In genomic region chr6:41527721-41528408, GRCh38 we compare ENCODE assay signal across 12 cellular contexts. TPM values are rescaled to one million over a fixed set of nuclear protein-coding genes. Genes with fewer than 3 reads are reported as not detected.
A peak's percentile ranks its signal among the peaks of the same experiment; 100 is the strongest.
DNase-seq lines count a peak whose midpoint lies in the region; ATAC-seq and TF ChIP-seq lines count a peak whose summit lies in the region.
"Had no signal": no experiment of that assay in that cellular context is flagged by ENCODE, and none has a peak within 500 bp of the region (broad histone marks: within the 10 kb centered on the region; RNA-seq: fewer than 3 reads in every experiment).

No MANE protein-coding gene starts in this region.

- no CpG with 5 or more reads among the region's 14 CpGs for WGBS in H9 (ENCODE audit: extremely low coverage, insufficient read length, low lambda C conversion rate)
- 20% methylated on average over 14 of the region's 14 CpGs for WGBS in hepatocyte (ENCODE audit: low lambda C conversion rate, missing lambda C conversion rate)
- WGBS in gastroesophageal sphincter (ENCODE audit: low coverage in 1 of 2), 2 donors = 0% methylated on average over 6 of the region's 14 CpGs; no CpG with 5 or more reads in 1 of the 2 donors

- H2BK20ac ChIP-seq in H9 (ENCODE audit: low read depth, low read length, poor library complexity, severe bottlenecking) = no peak overlapping the region

- H2BK15ac ChIP-seq in H9 (ENCODE audit: low read depth, low read length) = no peak overlapping the region

- H3K4me2 ChIP-seq in H9 (ENCODE audit: insufficient read depth, insufficient read length, low read length) = no peak overlapping the region
- peak overlapping the region; percentile 71 for H3K4me2 ChIP-seq in hepatocyte

- no peak for TF ChIP-seq POLR2A in gastroesophageal sphincter (IDR thresholded peaks at IDR 0.05)

- no peak overlapping the region for H2AK5ac ChIP-seq in H9 (ENCODE audit: insufficient read length, low read length)

- no peaks in the 10 kb centered on the region for H3K23me2 ChIP-seq in H9 (ENCODE audit: insufficient read length, low read depth, low read length, poor library complexity, severe bottlenecking)

- H3T11ph ChIP-seq in H9 (ENCODE audit: low read length) = no peak overlapping the region

- H3K23ac ChIP-seq in H9 (ENCODE audit: insufficient read length, low read depth, low read length) = no peak overlapping the region

- no peak overlapping the region for H3K27ac ChIP-seq in H9 (ENCODE audit: insufficient read length, low read depth, low read length)
- no peak overlapping the region for H3K27ac ChIP-seq in SK-N-MC
- H3K27ac ChIP-seq in hepatocyte = peak overlapping the region; percentile 37
- H3K27ac ChIP-seq in CD8-positive, alpha-beta memory T cell (ENCODE audit: low read depth, low read length) = no peak overlapping the region
- H3K27ac ChIP-seq in gastroesophageal sphincter = no peak overlapping the region
- H3K27ac ChIP-seq: esophagus squamous epithelium had no signal

- peaks cover 36 to 65% of the 10 kb centered on the region in 2 experiments for H3K4me1 Mint-ChIP-seq in H9
- peaks cover 35% of the 10 kb centered on the region for H3K4me1 Mint-ChIP-seq in stimulated activated memory B cell treated with anti-CD40 and anti-IgM and Interleukin-4, amounts not matched to agents 10 μg/mL and 1 μg/mL and 100 μg/mL, for 72 hours
- H3K4me1 Mint-ChIP-seq in CD8-positive, alpha-beta memory T cell = peaks cover 20 to 21% (median 20%) of the 10 kb centered on the region in 3 donors

- no peak for TF ChIP-seq CTCF in H9 (conservative IDR thresholded peaks at IDR 0.05)
- no peak for TF ChIP-seq CTCF in hepatocyte (IDR thresholded peaks at IDR 0.05; ENCODE audit: poor library complexity)
- TF ChIP-seq CTCF in gastroesophageal sphincter (IDR thresholded peaks at IDR 0.05) = no peak

- H3K9me2 ChIP-seq in hepatocyte (replicated peaks; ENCODE audit: insufficient read depth) = no peaks in the 10 kb centered on the region

- no peak overlapping the region for H3K56ac ChIP-seq in H9 (ENCODE audit: insufficient read length, low read depth, low read length)

- H3K4me1 ChIP-seq in H9 (ENCODE audit: insufficient read depth, low read length) = no peaks in the 10 kb centered on the region
- peaks cover 48% of the 10 kb centered on the region for H3K4me1 ChIP-seq in hepatocyte (ENCODE audit: insufficient read depth)
- H3K4me1 ChIP-seq in CD8-positive, alpha-beta memory T cell (ENCODE audit: insufficient read depth, low read length) = peaks cover 21% of the 10 kb centered on the region
- peaks cover 0 to 21% (median 14%) of the 10 kb centered on the region in 3 donors for H3K4me1 ChIP-seq in gastroesophageal sphincter

- no peak overlapping the region for H2BK5ac ChIP-seq in H9 (ENCODE audit: insufficient read length, low read length)

- H3K4ac ChIP-seq in H9 (ENCODE audit: low read depth, low read length) = no peak overlapping the region

- H3K9me3 Mint-ChIP-seq in H9 = no peaks in the 10 kb centered on the region; a peak in 1 of 5 replicates
- no peaks in the 10 kb centered on the region for H3K9me3 Mint-ChIP-seq in stimulated activated memory B cell treated with anti-CD40 and anti-IgM and Interleukin-4, amounts not matched to agents 10 μg/mL and 1 μg/mL and 100 μg/mL, for 72 hours
- H3K9me3 Mint-ChIP-seq in CD8-positive, alpha-beta memory T cell = no peaks in the 10 kb centered on the region
- H3K9me3 Mint-ChIP-seq: activated naive CD8-positive, alpha-beta T cell treated with anti-CD3 and anti-CD28 coated beads, Interleukin-2, amount 50 U/mL, for 24 hours had no signal

- H3K36me3 ChIP-seq in SK-N-MC (ENCODE audit: insufficient read depth, low read length) (no peaks in the 10 kb centered on the region), hepatocyte (replicated peaks; ENCODE audit: insufficient read depth, low read depth) (no peaks in the 10 kb centered on the region), gastroesophageal sphincter (no peaks in the 10 kb centered on the region)
- H3K36me3 ChIP-seq in CD8-positive, alpha-beta memory T cell (ENCODE audit: insufficient read depth, low read length) = no peaks in the 10 kb centered on the region
- H3K36me3 ChIP-seq: esophagus squamous epithelium had no signal

- no peak for TF ChIP-seq EP300 in gastroesophageal sphincter (IDR thresholded peaks at IDR 0.05)

- 0 out of 2 replicates have a peak overlapping the region, but pooled peaks have one; percentile 11 for H3K14ac ChIP-seq in H9 (ENCODE audit: insufficient read depth, low read length)

- H2AFZ ChIP-seq in H9 (ENCODE audit: low read length) (no peak overlapping the region), hepatocyte (no peak overlapping the region)

- H4K91ac ChIP-seq in H9 (ENCODE audit: insufficient read length, low read depth, low read length) = no peak overlapping the region

- no peaks in the 10 kb centered on the region; the same call in 1 of the 2 replicates for H3K27me3 ChIP-seq in H9 (ENCODE audit: insufficient read depth, low read length)
- H3K27me3 ChIP-seq in hepatocyte = no peaks in the 10 kb centered on the region
- H3K27me3 ChIP-seq in CD8-positive, alpha-beta memory T cell (ENCODE audit: insufficient read depth, low read length, poor library complexity, severe bottlenecking) = no peaks in the 10 kb centered on the region
- H3K27me3 ChIP-seq in gastroesophageal sphincter = peaks cover 74% of the 10 kb centered on the region

- H3K79me2 ChIP-seq in H9 (ENCODE audit: insufficient read depth, low read length) (no peaks in the 10 kb centered on the region), hepatocyte (peaks cover 2% of the 10 kb centered on the region)

- H3K27me3 Mint-ChIP-seq in H9 (ENCODE audit: low read depth) = peaks cover 95% of the 10 kb centered on the region
- H3K27me3 Mint-ChIP-seq in stimulated activated memory B cell treated with anti-CD40 and anti-IgM and Interleukin-4, amounts not matched to agents 10 μg/mL and 1 μg/mL and 100 μg/mL, for 72 hours = peaks cover 18% of the 10 kb centered on the region
- H3K27me3 Mint-ChIP-seq in CD8-positive, alpha-beta memory T cell = peaks cover 3 to 14% of the 10 kb centered on the region in 2 donors

- H3K79me1 ChIP-seq in H9 (ENCODE audit: insufficient read depth, low read depth, low read length, poor library complexity, severe bottlenecking) = no peaks in the 10 kb centered on the region

- POLR2A ChIA-PET in CD8-positive, alpha-beta memory T cell (lab: Charles Lee) = no interaction called here

- no peak overlapping the region for H2BK120ac ChIP-seq in H9 (ENCODE audit: low read depth, low read length, poor library complexity, severe bottlenecking)

- no peak overlapping the region for H3K18ac ChIP-seq in H9 (ENCODE audit: insufficient read length, low read depth, low read length)

- H3K36me3 Mint-ChIP-seq in H9 (ENCODE audit: insufficient read depth in 1 of 3, low read depth in 3 of 3) = no peaks in the 10 kb centered on the region
- no peaks in the 10 kb centered on the region for H3K36me3 Mint-ChIP-seq in stimulated activated memory B cell treated with anti-CD40 and anti-IgM and Interleukin-4, amounts not matched to agents 10 μg/mL and 1 μg/mL and 100 μg/mL, for 72 hours
- no peaks in the 10 kb centered on the region for H3K36me3 Mint-ChIP-seq in CD8-positive, alpha-beta memory T cell

- no peak for ATAC-seq in stimulated activated memory B cell treated with anti-CD40 and anti-IgM and Interleukin-4, amounts not matched to agents 10 μg/mL and 1 μg/mL and 100 μg/mL, for 72 hours
- ATAC-seq in gastroesophageal sphincter = no peak
- ATAC-seq: activated CD4-positive, alpha-beta T cell treated with anti-CD3 and anti-CD28 coated beads for 36 hours; activated naive CD8-positive, alpha-beta T cell treated with anti-CD3 and anti-CD28 coated beads, Interleukin-2, amount 50 U/mL, for 24 hours had no signal

- CTCF ChIA-PET in CD8-positive, alpha-beta memory T cell (lab: Charles Lee) = no interaction called here

- DNase-seq in H9 (no peak), SK-N-MC (ENCODE audit: low read depth, low spot score) (peak; percentile 84), hepatocyte (ENCODE audit: low spot score) (peak; percentile 63), mesenteric fat pad (ENCODE audit: low spot score) (no peak)
- no peak for DNase-seq in CD8-positive, alpha-beta memory T cell
- DNase-seq: activated CD4-positive, alpha-beta T cell treated with anti-CD3 and anti-CD28 coated beads for 36 hours; activated naive CD8-positive, alpha-beta T cell treated with anti-CD3 and anti-CD28 coated beads, Interleukin-2, amount 50 U/mL, for 24 hours; esophagus squamous epithelium; Kasumi-1; stimulated activated CD4-positive, alpha-beta T cell treated with anti-CD3 and anti-CD28 coated beads, Interleukin-4, amount 100 ng/mL, for 1 hour had no signal

- H4K8ac ChIP-seq in H9 (replicated peaks; ENCODE audit: insufficient read length, low read depth, low read length) = no peak overlapping the region

- H3K27ac Mint-ChIP-seq in H9 = no peak overlapping the region
- H3K27ac Mint-ChIP-seq in stimulated activated memory B cell treated with anti-CD40 and anti-IgM and Interleukin-4, amounts not matched to agents 10 μg/mL and 1 μg/mL and 100 μg/mL, for 72 hours = peak overlapping the region; percentile 58
- H3K27ac Mint-ChIP-seq in CD8-positive, alpha-beta memory T cell = no peak overlapping the region
- H3K27ac Mint-ChIP-seq: activated CD4-positive, alpha-beta T cell treated with anti-CD3 and anti-CD28 coated beads for 36 hours; activated naive CD8-positive, alpha-beta T cell treated with anti-CD3 and anti-CD28 coated beads, Interleukin-2, amount 50 U/mL, for 24 hours had no signal

- H4K20me1 ChIP-seq in H9 (ENCODE audit: control insufficient read depth, insufficient read depth, insufficient read length) (no peaks in the 10 kb centered on the region), hepatocyte (ENCODE audit: insufficient read depth, poor library complexity, severe bottlenecking) (no peaks in the 10 kb centered on the region)

- H3K9ac ChIP-seq in H9 (ENCODE audit: extremely low read depth, insufficient read length, low read length) (no peak overlapping the region), SK-N-MC (ENCODE audit: insufficient read length) (no peak overlapping the region)

- H3K4me3 ChIP-seq in SK-N-MC (peak overlapping the region; percentile 40), hepatocyte (no peak overlapping the region), gastroesophageal sphincter (no peak overlapping the region)
- H3K4me3 ChIP-seq in CD8-positive, alpha-beta memory T cell (ENCODE audit: low read length) = no peak overlapping the region

- H4K5ac ChIP-seq in H9 (ENCODE audit: insufficient read length, low read depth, low read length) = no peak overlapping the region

- no peaks in the 10 kb centered on the region for H3K9me3 ChIP-seq in H9 (ENCODE audit: control insufficient read depth, low read depth, low read length)
- no peaks in the 10 kb centered on the region for H3K9me3 ChIP-seq in SK-N-MC (ENCODE audit: low read depth, low read length)
- H3K9me3 ChIP-seq in hepatocyte (ENCODE audit: low read depth) = no peaks in the 10 kb centered on the region
- no peaks in the 10 kb centered on the region for H3K9me3 ChIP-seq in CD8-positive, alpha-beta memory T cell (ENCODE audit: low read length)
- H3K9me3 ChIP-seq in gastroesophageal sphincter = no peaks in the 10 kb centered on the region
- H3K9me3 ChIP-seq: esophagus squamous epithelium had no signal

- H2BK12ac ChIP-seq in H9 (ENCODE audit: insufficient read length, low read depth, low read length) = no peak overlapping the region

- H3K4me3 Mint-ChIP-seq in H9 = no peak overlapping the region
- H3K4me3 Mint-ChIP-seq in stimulated activated memory B cell treated with anti-CD40 and anti-IgM and Interleukin-4, amounts not matched to agents 10 μg/mL and 1 μg/mL and 100 μg/mL, for 72 hours = no peak overlapping the region
- H3K4me3 Mint-ChIP-seq in CD8-positive, alpha-beta memory T cell = no peak overlapping the region
- H3K4me3 Mint-ChIP-seq: activated CD4-positive, alpha-beta T cell treated with anti-CD3 and anti-CD28 coated beads for 36 hours; activated naive CD8-positive, alpha-beta T cell treated with anti-CD3 and anti-CD28 coated beads, Interleukin-2, amount 50 U/mL, for 24 hours had no signal

RNA-seq across cellular contexts. Expression of gene FOXP4, which starts 18.3 kb away (rescaled TPM):
- total RNA-seq in H9 (2021) = 18.2 and 19.0 TPM in 2 replicates
- 18.0 and 24.3 TPM in 2 replicates for total RNA-seq in hepatocyte
- 79.9 and 87.8 TPM in 2 replicates for polyA plus RNA-seq in hepatocyte
- 10 to 100 TPM; 22.2 to 22.3 TPM for total RNA-seq in CD8-positive, alpha-beta memory T cell
- 1.6 TPM for polyA plus RNA-seq in CD8-positive, alpha-beta memory T cell
- total RNA-seq in gastroesophageal sphincter = 10 to 100 TPM in 2 of 4 donors, 1 to 10 TPM in 2; 8.2 to 25.8 (median 11.7) TPM
- 21.4 TPM for total RNA-seq in mesenteric fat pad

Comparison
In these comparisons a context has a peak if more than half of its experiments do, and no peak if none do; other contexts are left out.
1. DNase-seq: peak in SK-N-MC (single experiment) and hepatocyte (single experiment); none in H9 (single experiment), CD8-positive, alpha-beta memory T cell (0 of 5) and mesenteric fat pad (single experiment).